In the genomic region with DNA sequence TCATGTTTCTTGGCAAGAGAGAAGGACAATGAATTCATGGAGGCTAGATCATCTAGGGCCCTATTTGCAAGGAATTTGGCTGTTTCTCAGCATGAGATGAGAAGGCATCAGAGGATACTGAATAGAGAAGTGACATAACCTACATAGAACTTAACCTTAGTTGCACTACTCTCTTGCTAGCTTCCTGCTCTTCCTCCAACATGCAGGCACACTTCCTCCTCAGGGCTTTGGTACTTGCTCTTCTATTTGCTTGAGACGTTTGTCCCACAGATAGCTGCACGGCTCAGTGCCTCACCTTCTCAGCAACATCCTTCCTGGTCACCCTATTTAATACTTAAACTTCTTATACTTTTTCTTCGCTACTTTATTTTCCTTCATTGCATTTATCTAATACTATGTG, we compare ENCODE assay signal across 1 cellular context.
TF ChIP-seq lines count a peak whose summit lies in the region.

No MANE protein-coding gene starts in this region.

TF ChIP-seq in GM23338, 12 proteins besides CTCF, POLR2A, EP300 and RAD21 (continued from another document):
- TF ChIP-seq, protein P1, sequence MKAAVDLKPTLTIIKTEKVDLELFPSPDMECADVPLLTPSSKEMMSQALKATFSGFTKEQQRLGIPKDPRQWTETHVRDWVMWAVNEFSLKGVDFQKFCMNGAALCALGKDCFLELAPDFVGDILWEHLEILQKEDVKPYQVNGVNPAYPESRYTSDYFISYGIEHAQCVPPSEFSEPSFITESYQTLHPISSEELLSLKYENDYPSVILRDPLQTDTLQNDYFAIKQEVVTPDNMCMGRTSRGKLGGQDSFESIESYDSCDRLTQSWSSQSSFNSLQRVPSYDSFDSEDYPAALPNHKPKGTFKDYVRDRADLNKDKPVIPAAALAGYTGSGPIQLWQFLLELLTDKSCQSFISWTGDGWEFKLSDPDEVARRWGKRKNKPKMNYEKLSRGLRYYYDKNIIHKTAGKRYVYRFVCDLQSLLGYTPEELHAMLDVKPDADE (IDR thresholded peaks at IDR 0.05) = no peak
- TF ChIP-seq NANOG (IDR thresholded peaks at IDR 0.05; ENCODE audit: borderline replicate concordance) (no peak), CREB1 (CRISPR knock-in tag; IDR thresholded peaks at IDR 0.05; ENCODE audit: low read depth) (no peak), ZNF331 (CRISPR knock-in tag; IDR thresholded peaks at IDR 0.05; ENCODE audit: low read depth) (no peak), EZH2 (IDR thresholded peaks at IDR 0.05; ENCODE audit: low read depth, unreplicated experiment) (no peak), ZNF114 (CRISPR knock-in tag; IDR thresholded peaks at IDR 0.05) (no peak), EZH2phosphoT487 (IDR thresholded peaks at IDR 0.05; ENCODE audit: unreplicated experiment) (no peak)
